In the genomic region with DNA sequence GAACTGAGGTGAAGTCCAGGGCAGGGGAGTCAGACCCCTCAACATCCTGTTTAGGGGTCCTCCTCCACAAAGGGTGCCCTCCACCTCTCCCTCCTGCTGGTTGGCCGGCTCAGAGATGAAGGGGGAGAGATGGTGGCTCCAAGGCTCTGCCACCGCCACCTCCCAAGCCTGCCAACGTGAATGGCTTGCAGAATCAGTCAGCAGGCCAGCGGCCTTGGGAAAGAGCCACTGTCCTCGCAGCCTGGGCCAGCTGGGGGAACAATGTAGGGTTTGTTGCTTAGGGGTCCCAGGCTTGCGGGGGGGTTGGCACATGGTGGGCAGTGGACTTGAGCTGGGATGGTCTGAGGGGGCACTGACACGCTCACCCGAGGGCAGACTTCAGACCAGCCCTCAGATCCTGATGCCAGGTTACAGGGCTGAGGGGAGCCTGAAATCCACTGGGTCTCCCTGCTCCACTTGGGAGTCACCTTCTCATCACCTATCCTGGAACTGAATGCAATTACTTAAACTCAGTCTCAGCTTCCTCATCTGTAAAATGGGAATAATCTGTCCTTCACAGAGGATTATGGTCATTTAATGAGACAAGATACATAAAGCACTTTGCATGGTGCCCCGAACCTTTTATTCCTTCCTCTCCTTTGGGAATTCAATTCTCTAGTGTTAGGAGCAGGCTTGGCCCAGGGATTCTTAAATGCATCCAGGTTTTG, we compare ENCODE assay signal across 15 cellular contexts. TPM values are rescaled to one million over a fixed set of nuclear protein-coding genes. Genes with fewer than 3 reads are reported as not detected.
DNase-seq lines count a peak whose midpoint lies in the region; ATAC-seq and TF ChIP-seq lines count a peak whose summit lies in the region.
"Had no signal": no experiment of that assay in that cellular context is flagged by ENCODE, and none has a peak within 500 bp of the region (broad histone marks: within the 10 kb centered on the region; RNA-seq: fewer than 3 reads in every experiment).

No MANE protein-coding gene starts in this region.

- peaks cover 4% of the 10 kb centered on the region; the same call in 1 of the 2 replicates for H3F3A ChIP-seq in MM.1S (ENCODE audit: insufficient read depth, low read length)

- no peaks in the 10 kb centered on the region for H3K9me3 ChIP-seq in MM.1S (replicated peaks; ENCODE audit: insufficient read depth, low read length)
- H3K9me3 ChIP-seq: SK-N-SH had no signal

- peaks cover 50% of the 10 kb centered on the region for H3K4me1 Mint-ChIP-seq in brain

- H3K27ac Mint-ChIP-seq in brain = peak overlapping the region; percentile 84 to 98 (median 96)
- H3K27ac Mint-ChIP-seq: activated naive CD8-positive, alpha-beta T cell; activated T-cell treated with anti-CD3 and anti-CD28 coated beads, Interleukin-2, amount 50 U/mL, for 72 hours had no signal

- no peaks in the 10 kb centered on the region for H3K79me2 ChIP-seq in MM.1S (ENCODE audit: low read length)

- H3K4me3 ChIP-seq in rectal smooth muscle tissue (ENCODE audit: low read length) (no peak overlapping the region), MM.1S (ENCODE audit: low read length) (no peak overlapping the region)

- no peaks in the 10 kb centered on the region for H3K27me3 ChIP-seq in layer of hippocampus (ENCODE audit: control insufficient read depth, insufficient read depth, low read length)
- no peaks in the 10 kb centered on the region for H3K27me3 ChIP-seq in rectal smooth muscle tissue (ENCODE audit: control insufficient read depth, insufficient read depth, low read length)
- H3K27me3 ChIP-seq in MM.1S (replicated peaks; ENCODE audit: insufficient read depth, low read length) = no peaks in the 10 kb centered on the region

- H3K36me3 Mint-ChIP-seq in brain = peaks cover 16% of the 10 kb centered on the region
- H3K36me3 Mint-ChIP-seq: activated naive CD8-positive, alpha-beta T cell had no signal

- no peaks in the 10 kb centered on the region for H3K9me2 ChIP-seq in MM.1S (replicated peaks; ENCODE audit: insufficient read depth, low read length)
- H3K9me2 ChIP-seq: SK-N-SH had no signal

- no peak overlapping the region for H3K4me2 ChIP-seq in MM.1S (ENCODE audit: low read depth, low read length)
- H3K4me2 ChIP-seq: SK-N-SH had no signal

- H3K27ac ChIP-seq in layer of hippocampus (ENCODE audit: low read depth, low read length) (peak overlapping the region; percentile 98), rectal smooth muscle tissue (ENCODE audit: low read depth, low read length) (peak overlapping the region; percentile 61), MM.1S (ENCODE audit: low read length) (no peak overlapping the region)

- H4K20me1 ChIP-seq in MM.1S (ENCODE audit: insufficient read depth, low read length) = 0 out of 2 replicates have a peak, but pooled peaks cover 5% of the 10 kb centered on the region

- H2AFZ ChIP-seq in MM.1S (ENCODE audit: low read length) = no peak overlapping the region

- H3K9me3 Mint-ChIP-seq in brain = peaks cover 0 to 4% (median 0%) of the 10 kb centered on the region in 5 experiments
- H3K9me3 Mint-ChIP-seq: activated T-cell treated with anti-CD3 and anti-CD28 coated beads, Interleukin-2, amount 50 U/mL, for 72 hours; central memory CD8-positive, alpha-beta T cell had no signal

- H3K9ac ChIP-seq in rectal smooth muscle tissue (ENCODE audit: low read length) (no peak overlapping the region), MM.1S (ENCODE audit: low read length) (no peak overlapping the region)
- H3K9ac ChIP-seq: SK-N-SH had no signal

- no peak for TF ChIP-seq CTCF in brain (conservative IDR thresholded peaks at IDR 0.05)
- no peak for TF ChIP-seq CTCF in MM.1S (IDR thresholded peaks at IDR 0.05; ENCODE audit: low read length)

- H3K4me1 ChIP-seq in rectal smooth muscle tissue (ENCODE audit: control insufficient read depth, insufficient read depth, low read length) = peaks cover 15% of the 10 kb centered on the region
- no peaks in the 10 kb centered on the region for H3K4me1 ChIP-seq in MM.1S (ENCODE audit: low read length)

- no peak overlapping the region for H3K4me3 Mint-ChIP-seq in brain
- H3K4me3 Mint-ChIP-seq: activated naive CD8-positive, alpha-beta T cell; activated T-cell treated with anti-CD3 and anti-CD28 coated beads, Interleukin-2, amount 50 U/mL, for 72 hours; central memory CD8-positive, alpha-beta T cell had no signal

- DNase-seq in C1 segment of cervical spinal cord (lab: John Stamatoyannopoulos, UW) = peak in 13 of 14 donors; percentile 49 to 98 (median 88)
- DNase-seq in amniotic stem cell (lab: John Stamatoyannopoulos, UW) = no peak
- no peak for DNase-seq in islet precursor cell
- DNase-seq in MM.1S = no peak
- DNase-seq: activated CD4-positive, alpha-beta T cell treated with anti-CD3 and anti-CD28 coated beads, Interleukin-2, amount 50 U/mL, for 4 hours; activated T-cell treated with anti-CD3 and anti-CD28 coated beads, Interleukin-2, amount 50 U/mL, for 72 hours; NCI-H526 treated with DMSO at 0.1 percent for 48 hours; stimulated activated CD4-positive, alpha-beta T cell treated with anti-CD3 and anti-CD28 coated beads, Interleukin-4, amount 100 ng/mL, for 4 hours had no signal

- H3K36me3 ChIP-seq in rectal smooth muscle tissue (ENCODE audit: control insufficient read depth, insufficient read depth, low read length) = peaks cover 19% of the 10 kb centered on the region
- H3K36me3 ChIP-seq in MM.1S (replicated peaks; ENCODE audit: insufficient read depth, low read length) = no peaks in the 10 kb centered on the region

- ATAC-seq in HG02938 (IDR thresholded peaks at IDR 0.05; ENCODE audit: unreplicated experiment) = no peak
- ATAC-seq: activated T-cell treated with anti-CD3 and anti-CD28 coated beads, Interleukin-2, amount 50 U/mL, for 72 hours had no signal

- H3K27me3 Mint-ChIP-seq in brain = no peaks in the 10 kb centered on the region

RNA-seq across cellular contexts. Expression of a gene that starts 8.3 kb away (rescaled TPM):
- polyA plus RNA-seq in brain (ENCODE audit: insufficient read depth, low read depth, low replicate concordance) = 32.7 TPM
- polyA plus RNA-seq: SK-N-SH had no signal

RNA-seq across cellular contexts. Expression of a gene that starts 13.6 kb away (rescaled TPM):
- 131 TPM for polyA plus RNA-seq in brain (ENCODE audit: insufficient read depth, low read depth, low replicate concordance)

RNA-seq across cellular contexts. Expression of a gene that starts 29.4 kb away (rescaled TPM):
- polyA plus RNA-seq in brain (ENCODE audit: insufficient read depth, low read depth, low replicate concordance) = 0.29 TPM
- polyA plus RNA-seq: SK-N-SH had no signal

Comparison
In these comparisons a context has a peak if more than half of its experiments do, and no peak if none do; other contexts are left out.
1. DNase-seq: peak in C1 segment of cervical spinal cord (13 of 14); none in amniotic stem cell (single experiment), islet precursor cell (single experiment) and MM.1S (single experiment).